Comparison of ENCODE assay signal across 12 cellular contexts in genomic region chr9:134340475-134341186, GRCh38. TPM values are rescaled to one million over a fixed set of nuclear protein-coding genes. Genes with fewer than 3 reads are reported as not detected.
A peak's percentile ranks its signal among the peaks of the same experiment; 100 is the strongest.
DNase-seq lines count a peak whose midpoint lies in the region; ATAC-seq and TF ChIP-seq lines count a peak whose summit lies in the region.
"Had no signal": no experiment of that assay in that cellular context is flagged by ENCODE, and none has a peak within 500 bp of the region (broad histone marks: within the 10 kb centered on the region; RNA-seq: fewer than 3 reads in every experiment).

No MANE protein-coding gene starts in this region.

- H3K27ac ChIP-seq in WERI-Rb-1 (peak overlapping the region; percentile 18; the same call in 1 of the 2 replicates), right atrium auricular region (peak overlapping the region; percentile 68 to 73), rectal smooth muscle tissue (ENCODE audit: low read depth, low read length) (peak overlapping the region; percentile 57), MM.1S (ENCODE audit: low read length) (no peak overlapping the region)
- no peak overlapping the region for H3K27ac ChIP-seq in CD8-positive, alpha-beta T cell (ENCODE audit: low read depth, low read length)
- H3K27ac ChIP-seq: brain microvascular endothelial cell had no signal

- POLR2A ChIA-PET in CD8-positive, alpha-beta T cell (lab: Charles Lee) = no interaction called here

- H3K9me3 ChIP-seq in WERI-Rb-1 (ENCODE audit: severe bottlenecking) = no peaks in the 10 kb centered on the region
- H3K9me3 ChIP-seq in right atrium auricular region = no peaks in the 10 kb centered on the region
- H3K9me3 ChIP-seq in MM.1S (replicated peaks; ENCODE audit: insufficient read depth, low read length) = no peaks in the 10 kb centered on the region
- H3K9me3 ChIP-seq in CD8-positive, alpha-beta T cell (ENCODE audit: low read length) = no peaks in the 10 kb centered on the region

- H3K4me1 Mint-ChIP-seq in CD8-positive, alpha-beta T cell (ENCODE audit: low read depth) = peaks cover 16% of the 10 kb centered on the region

- no peaks in the 10 kb centered on the region for H3K9me2 ChIP-seq in MM.1S (replicated peaks; ENCODE audit: insufficient read depth, low read length)

- no peaks in the 10 kb centered on the region for H3K27me3 Mint-ChIP-seq in CD8-positive, alpha-beta T cell (ENCODE audit: low read depth)

- H3F3A ChIP-seq in MM.1S (ENCODE audit: insufficient read depth, low read length) = no peaks in the 10 kb centered on the region

- H3K4me1 ChIP-seq in right atrium auricular region (peaks cover 0 to 100% of the 10 kb centered on the region in 2 donors), rectal smooth muscle tissue (ENCODE audit: control insufficient read depth, insufficient read depth, low read length) (peaks cover 21% of the 10 kb centered on the region), MM.1S (ENCODE audit: low read length) (no peaks in the 10 kb centered on the region)
- H3K4me1 ChIP-seq in CD8-positive, alpha-beta T cell (ENCODE audit: insufficient read depth, low read length) = peaks cover 15% of the 10 kb centered on the region

- H3K36me3 ChIP-seq in WERI-Rb-1 (peaks cover 3% of the 10 kb centered on the region; the same call in 1 of the 2 replicates), right atrium auricular region (no peaks in the 10 kb centered on the region), rectal smooth muscle tissue (ENCODE audit: control insufficient read depth, insufficient read depth, low read length) (no peaks in the 10 kb centered on the region), MM.1S (replicated peaks; ENCODE audit: insufficient read depth, low read length) (no peaks in the 10 kb centered on the region)
- no peaks in the 10 kb centered on the region for H3K36me3 ChIP-seq in CD8-positive, alpha-beta T cell (ENCODE audit: insufficient read depth, low read length)
- H3K36me3 ChIP-seq: brain microvascular endothelial cell had no signal

- intact Hi-C loops in CD8-positive, alpha-beta T cell (cut with DNase I, micrococcal nuclease) = no loop called here

- no peak overlapping the region for H2AFZ ChIP-seq in MM.1S (ENCODE audit: low read length)

- H3K4me3 ChIP-seq in WERI-Rb-1 (ENCODE audit: low read depth, low read length) (no peak overlapping the region), right atrium auricular region (no peak overlapping the region), rectal smooth muscle tissue (ENCODE audit: low read length) (no peak overlapping the region), MM.1S (ENCODE audit: low read length) (no peak overlapping the region)
- H3K4me3 ChIP-seq in CD8-positive, alpha-beta T cell (ENCODE audit: low read depth, low read length) = no peak overlapping the region

- no peaks in the 10 kb centered on the region for H3K36me3 Mint-ChIP-seq in CD8-positive, alpha-beta T cell

- H3K27me3 ChIP-seq in WERI-Rb-1 (ENCODE audit: insufficient read depth, low read depth, severe bottlenecking) = no peaks in the 10 kb centered on the region
- no peaks in the 10 kb centered on the region for H3K27me3 ChIP-seq in right atrium auricular region
- no peaks in the 10 kb centered on the region for H3K27me3 ChIP-seq in rectal smooth muscle tissue (ENCODE audit: control insufficient read depth, insufficient read depth, low read length)
- H3K27me3 ChIP-seq in MM.1S (replicated peaks; ENCODE audit: insufficient read depth, low read length) = no peaks in the 10 kb centered on the region
- no peaks in the 10 kb centered on the region for H3K27me3 ChIP-seq in CD8-positive, alpha-beta T cell (ENCODE audit: insufficient read depth, low read length)
- H3K27me3 ChIP-seq: brain microvascular endothelial cell had no signal

- CTCF ChIA-PET in CD8-positive, alpha-beta T cell (lab: Charles Lee) = interaction anchor here (1.5 kb wide), 1 partner anchor 170 kb away, joined by 4 read pairs; no protein-coding TSS in a partner anchor

- peaks cover 12% of the 10 kb centered on the region; the same call in 1 of the 2 replicates for H3K79me2 ChIP-seq in MM.1S (ENCODE audit: low read length)

- H3K9ac ChIP-seq in rectal smooth muscle tissue (ENCODE audit: low read length) (no peak overlapping the region), MM.1S (ENCODE audit: low read length) (no peak overlapping the region)

- no peaks in the 10 kb centered on the region for H4K20me1 ChIP-seq in MM.1S (ENCODE audit: insufficient read depth, low read length)

- H3K9me3 Mint-ChIP-seq in CD8-positive, alpha-beta T cell = no peaks in the 10 kb centered on the region

- H3K4me3 Mint-ChIP-seq in CD8-positive, alpha-beta T cell = no peak overlapping the region

- TF ChIP-seq CTCF in WERI-Rb-1 (IDR thresholded peaks at IDR 0.05; ENCODE audit: low read depth, low read length) (no peak), right atrium auricular region (IDR thresholded peaks at IDR 0.05) (no peak), MM.1S (IDR thresholded peaks at IDR 0.05; ENCODE audit: low read length) (no peak)
- no peak for TF ChIP-seq CTCF in CD8-positive, alpha-beta T cell (IDR thresholded peaks at IDR 0.05)

- no peak overlapping the region for H3K4me2 ChIP-seq in MM.1S (ENCODE audit: low read depth, low read length)

- H3K27ac Mint-ChIP-seq in CD8-positive, alpha-beta T cell = no peak overlapping the region

- peak; percentile 33 for DNase-seq in GDM1 (lab: John Stamatoyannopoulos, UW)
- no peak for DNase-seq in WERI-Rb-1
- no peak for DNase-seq in right atrium auricular region (ENCODE audit: low spot score)
- DNase-seq in MM.1S = no peak
- DNase-seq in germinal center (ENCODE audit: low spot score) = no peak
- DNase-seq in CD8-positive, alpha-beta T cell = no peak
- DNase-seq: activated T-cell treated with anti-CD3 and anti-CD28 coated beads for 4 hours; brain microvascular endothelial cell; stimulated activated CD4-positive, alpha-beta T cell treated with anti-CD3 and anti-CD28 coated beads, Interleukin-1b, Interleukin-23, amount 100 ng/mL, for 48 hours; T-helper 9 cell had no signal

- no peak for ATAC-seq in GM19397 (IDR thresholded peaks at IDR 0.05; ENCODE audit: unreplicated experiment)
- ATAC-seq in CD8-positive, alpha-beta T cell = no peak

RNA-seq across cellular contexts. Expression of gene RXRA, which starts 14.4 kb away (rescaled TPM):
- total RNA-seq in right atrium auricular region = 10 to 100 TPM; 34.5 to 50.8 TPM
- total RNA-seq in CD8-positive, alpha-beta T cell = 10 to 100 TPM; 11.6 to 13.7 TPM

Comparison
In these comparisons a context has a peak if more than half of its experiments do, and no peak if none do; other contexts are left out.
1. H3K27ac ChIP-seq: peak in WERI-Rb-1 (single experiment), right atrium auricular region (2 of 2) and rectal smooth muscle tissue (single experiment); none in MM.1S (single experiment) and CD8-positive, alpha-beta T cell (single experiment).